In the genomic region with DNA sequence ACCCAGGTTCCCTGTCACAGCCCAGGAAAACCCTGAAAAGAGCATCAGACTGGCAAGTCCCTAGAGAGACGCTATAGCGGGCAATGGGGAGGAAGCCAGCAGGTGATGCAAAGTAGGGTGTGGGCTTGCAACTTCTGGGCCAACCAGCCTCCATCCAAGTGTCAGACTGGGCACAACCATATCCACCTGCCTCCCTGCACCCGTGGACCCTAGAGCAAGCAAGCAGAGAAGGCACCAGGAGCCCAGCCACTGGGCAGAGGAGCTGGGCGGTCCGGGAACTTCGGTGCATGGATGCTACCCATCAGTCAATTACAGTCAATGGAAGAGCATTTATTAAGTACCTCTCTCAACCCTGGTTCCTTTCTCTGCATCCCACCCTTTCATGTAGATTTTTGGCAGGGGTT, we compare ENCODE assay signal across 12 cellular contexts. TPM values are rescaled to one million over a fixed set of nuclear protein-coding genes. Genes with fewer than 3 reads are reported as not detected.
DNase-seq lines count a peak whose midpoint lies in the region; ATAC-seq and TF ChIP-seq lines count a peak whose summit lies in the region.
"Had no signal": no experiment of that assay in that cellular context is flagged by ENCODE, and none has a peak within 500 bp of the region (broad histone marks: within the 10 kb centered on the region; RNA-seq: fewer than 3 reads in every experiment).

No MANE protein-coding gene starts in this region.

- H3K27ac ChIP-seq in SJCRH30 (no peak overlapping the region), neuronal stem cell (replicated peaks; ENCODE audit: low read length) (peak overlapping the region; percentile 53)

- in situ Hi-C loops in HAP-1 (cut with MboI; ENCODE audit: low sequenced_read_pairs): loop anchor here (25.0 kb wide), 1 partner anchor 239 kb away; no protein-coding TSS in a partner anchor

- H3K27me3 ChIP-seq in HAP-1 (ENCODE audit: low read depth): no peaks in the 10 kb centered on the region
- no peaks in the 10 kb centered on the region for H3K27me3 ChIP-seq in SJCRH30
- H3K27me3 ChIP-seq in neuronal stem cell (ENCODE audit: control insufficient read depth in 3 of 3, insufficient read depth in 3 of 3, low read depth in 1 of 3, low read length in 3 of 3): peaks cover 0 to 12% (median 0%) of the 10 kb centered on the region in 3 experiments

- no peak overlapping the region for H2BK120ac ChIP-seq in neuronal stem cell (ENCODE audit: low read depth, low read length)

- peak overlapping the region; percentile 71 for H3K4me3 ChIP-seq in HAP-1
- peak overlapping the region; percentile 97 for H3K4me3 ChIP-seq in SJCRH30
- H3K4me3 ChIP-seq in neuronal stem cell (ENCODE audit: low read length in 2 of 2): peak overlapping the region; percentile 10 to 84

- no peak overlapping the region for H3K14ac ChIP-seq in neuronal stem cell (ENCODE audit: low read length)

- no peak for TF ChIP-seq CTCF in GM20000 (IDR thresholded peaks at IDR 0.05; ENCODE audit: extremely low read depth, missing control alignments)

- no peak overlapping the region for H4K91ac ChIP-seq in neuronal stem cell (ENCODE audit: low read depth, low read length, poor library complexity)

- peaks cover 25% of the 10 kb centered on the region for H3K79me1 ChIP-seq in neuronal stem cell (ENCODE audit: low read depth, low read length)

- peak overlapping the region; percentile 23 for H2AK5ac ChIP-seq in neuronal stem cell (ENCODE audit: low read depth, low read length)

- H2BK12ac ChIP-seq in neuronal stem cell (ENCODE audit: low read length): peak overlapping the region; percentile 84

- peak overlapping the region; percentile 52 for H3K4me2 ChIP-seq in neuronal stem cell (ENCODE audit: insufficient read depth, low read length, poor library complexity, severe bottlenecking)

- peak overlapping the region; percentile 71 for H3K18ac ChIP-seq in neuronal stem cell (ENCODE audit: low read length)

- peak overlapping the region; percentile 14 for H3K9ac ChIP-seq in neuronal stem cell (ENCODE audit: low read depth, low read length, poor library complexity)

- H3K4me1 ChIP-seq in HAP-1 (peaks cover 15% of the 10 kb centered on the region), SJCRH30 (peaks cover 33% of the 10 kb centered on the region), neuronal stem cell (ENCODE audit: control insufficient read depth in 2 of 2, insufficient read depth in 1 of 2, low read depth in 1 of 2, low read length in 2 of 2) (peaks cover 25 to 45% of the 10 kb centered on the region in 2 donors)

- no peaks in the 10 kb centered on the region for H3K9me3 ChIP-seq in HAP-1
- H3K9me3 ChIP-seq in SJCRH30 (replicated peaks): no peaks in the 10 kb centered on the region
- H3K9me3 ChIP-seq in neuronal stem cell (replicated peaks in 1 of 2; ENCODE audit: control insufficient read depth in 2 of 2, insufficient read depth in 1 of 2, low read depth in 1 of 2, low read length in 2 of 2): no peaks in the 10 kb centered on the region

- peak overlapping the region; percentile 57 for H2BK5ac ChIP-seq in neuronal stem cell (ENCODE audit: low read length)

- H2BK15ac ChIP-seq in neuronal stem cell (ENCODE audit: low read length): no peak overlapping the region

- H3K36me3 ChIP-seq in HAP-1 (replicated peaks): no peaks in the 10 kb centered on the region
- H3K36me3 ChIP-seq in SJCRH30: peaks cover 8% of the 10 kb centered on the region; the same call in 1 of the 2 replicates
- no peaks in the 10 kb centered on the region for H3K36me3 ChIP-seq in neuronal stem cell (replicated peaks in 1 of 2; ENCODE audit: control insufficient read depth in 2 of 2, insufficient read depth in 2 of 2, low read length in 2 of 2)

- peak overlapping the region; percentile 17 for H3K23ac ChIP-seq in neuronal stem cell (ENCODE audit: low read depth, low read length, poor library complexity)

- H4K8ac ChIP-seq in neuronal stem cell (ENCODE audit: low read depth, low read length): no peak overlapping the region

- ATAC-seq in esophagus mucosa: peak; percentile 31
- no peak for ATAC-seq in HG03354 (IDR thresholded peaks at IDR 0.05; ENCODE audit: poor library complexity, severe bottlenecking, unreplicated experiment)
- ATAC-seq: stimulated activated naive CD8-positive, alpha-beta T cell treated with anti-CD3 and anti-CD28 coated beads, Interleukin-15, amount 100 ng/mL, for 72 hours had no signal

- no CpG with 5 or more reads among the region's 6 CpGs for WGBS in neuronal stem cell (ENCODE audit: extremely low coverage in 2 of 2, insufficient read length in 2 of 2, insufficient replicate concordance in 1 of 2), 2 donors

- no peak overlapping the region for H3K4ac ChIP-seq in neuronal stem cell (ENCODE audit: low read length)

- DNase-seq in HAP-1 (ENCODE audit: low spot score in 2 of 2) (no peak), SJCRH30 (no peak), neuronal stem cell (ENCODE audit: low spot score) (no peak), GM20000 (ENCODE audit: low spot score) (no peak), AML-193 (lab: John Stamatoyannopoulos, UW) (no peak)
- DNase-seq: activated naive CD4-positive, alpha-beta T cell treated with anti-CD3 and anti-CD28 coated beads for 36 hours; NCI-H524; stimulated activated CD4-positive, alpha-beta T cell treated with anti-CD3 and anti-CD28 coated beads, Interleukin-2, amount 100 ng/mL, for 48 hours; stimulated activated naive CD8-positive, alpha-beta T cell treated with anti-CD3 and anti-CD28 coated beads, Interleukin-15, amount 100 ng/mL, for 72 hours; SW 1271 had no signal

- no peak overlapping the region for H2AFZ ChIP-seq in neuronal stem cell (ENCODE audit: low read length)

RNA-seq across cellular contexts. Expression of gene NECTIN1, which starts 2.8 kb away (rescaled TPM):
- 61.1 and 61.7 TPM in 2 replicates for total RNA-seq in SJCRH30 (2014; rRNA removed; shearing (Covaris generic))
- 299 TPM for total RNA-seq in esophagus mucosa
- 36.8 TPM for polyA plus RNA-seq in neuronal stem cell (2013, experiment 1 of 2)
- 36.7 TPM for polyA plus RNA-seq in neuronal stem cell (2013, experiment 2 of 2)

Comparison
In these comparisons a context has a peak if more than half of its experiments do, and no peak if none do; other contexts are left out.
1. H3K4me3 ChIP-seq: peak in every context shown above with its lines; median percentile 97 in SJCRH30; 71 in HAP-1; 47 in neuronal stem cell.